ENCODE assay signal across 8 cellular contexts in genomic region chr6:26205625-26206574, GRCh38.
A peak's percentile ranks its signal among the peaks of the same experiment; 100 is the strongest.
DNase-seq lines count a peak whose midpoint lies in the region; ATAC-seq and TF ChIP-seq lines count a peak whose summit lies in the region.

No MANE protein-coding gene starts in this region.

- H3K36me3 ChIP-seq in BJ (ENCODE audit: control insufficient read depth, insufficient read depth, low read length) (no peaks in the 10 kb centered on the region), lung (ENCODE audit: control insufficient read depth in 2 of 2, insufficient read depth in 2 of 2, low read length in 2 of 2) (no peaks in the 10 kb centered on the region)

- TF ChIP-seq CTCF in BJ (IDR thresholded peaks at IDR 0.05; ENCODE audit: insufficient read depth, low read depth, low read length) = no peak
- TF ChIP-seq CTCF in lung (IDR thresholded peaks at IDR 0.05; ENCODE audit: control extremely low read depth, extremely low read depth) = no peak

- H3K27me3 ChIP-seq in BJ (ENCODE audit: control insufficient read depth, insufficient read depth, low read length) (no peaks in the 10 kb centered on the region), lung (ENCODE audit: control insufficient read depth, insufficient read depth) (no peaks in the 10 kb centered on the region)

- H3K4me3 ChIP-seq in BJ (ENCODE audit: low read depth, low read length) (peak overlapping the region; percentile 76), lung (peak overlapping the region; percentile 28)

- no peak overlapping the region for H3K4me3 Mint-ChIP-seq in activated T-helper 17 cell treated with anti-CD3 and anti-CD28 coated beads, Interleukin-2, amount 50 U/mL, for 72 hours

- no peaks in the 10 kb centered on the region for H3K9me3 Mint-ChIP-seq in activated T-helper 17 cell treated with anti-CD3 and anti-CD28 coated beads, Interleukin-2, amount 50 U/mL, for 72 hours

- no peak for DNase-seq in BJ (ENCODE audit: low read depth)
- peak; percentile 79 for DNase-seq in HCEC 1CT
- DNase-seq in NOMO-1 treated with dmso at 0.1 percent for 144 hours (lab: John Stamatoyannopoulos, UW; ENCODE audit: unreplicated experiment) = peak; percentile 53
- peak; percentile 92 for DNase-seq in dermis blood vessel endothelial cell
- DNase-seq in lung (ENCODE audit: low spot score) = no peak

- H3K27ac ChIP-seq in lung (ENCODE audit: low read depth in 1 of 2, low read length in 1 of 2) = peak overlapping the region; percentile 86 to 95

- H3K4me1 ChIP-seq in lung (ENCODE audit: control insufficient read depth in 2 of 2, insufficient read depth in 2 of 2, low read length in 2 of 2) = no peaks in the 10 kb centered on the region

- no peaks in the 10 kb centered on the region for H3K27me3 Mint-ChIP-seq in activated T-helper 17 cell treated with anti-CD3 and anti-CD28 coated beads, Interleukin-2, amount 50 U/mL, for 72 hours

- CTCF ChIA-PET in BJ (lab: Yijun Ruan, JAX) = interaction anchor here (2.0 kb wide), 1 partner anchor 11 kb away, joined by 5 read pairs; a partner anchor contains a TSS

- H3K27ac Mint-ChIP-seq in activated T-helper 17 cell treated with anti-CD3 and anti-CD28 coated beads, Interleukin-2, amount 50 U/mL, for 72 hours = no peak overlapping the region

- 1 to 3% methylated on average over 18 of the region's 18 CpGs for WGBS in lung, 2 donors

- H3K9me3 ChIP-seq in lung (ENCODE audit: control insufficient read depth in 2 of 2, insufficient read depth in 1 of 2, low read length in 1 of 2) = no peaks in the 10 kb centered on the region

- POLR2A ChIA-PET in BJ (lab: Charles Lee) = interaction anchor here (0.5 to 1.8 kb wide), 9 partner anchors 11 to 1609 kb away, joined by 3 to 23 read pairs (median 5); a partner anchor contains a TSS

- H3K36me3 Mint-ChIP-seq in activated T-helper 17 cell treated with anti-CD3 and anti-CD28 coated beads, Interleukin-2, amount 50 U/mL, for 72 hours (ENCODE audit: low read depth) = peaks cover 13% of the 10 kb centered on the region

- peaks cover 12% of the 10 kb centered on the region for H3K4me1 Mint-ChIP-seq in activated T-helper 17 cell treated with anti-CD3 and anti-CD28 coated beads, Interleukin-2, amount 50 U/mL, for 72 hours

- ATAC-seq in lung (ENCODE audit: insufficient read depth, low FRiP score) = no peak
- ATAC-seq in GM18868 (IDR thresholded peaks at IDR 0.05; ENCODE audit: unreplicated experiment) = no peak
- no peak for ATAC-seq in activated T-helper 17 cell treated with anti-CD3 and anti-CD28 coated beads, Interleukin-2, amount 50 U/mL, for 72 hours (replicated peaks)
- no peak for ATAC-seq in HG03159 (IDR thresholded peaks at IDR 0.05; ENCODE audit: unreplicated experiment)

Comparison
In these comparisons a context has a peak if more than half of its experiments do, and no peak if none do; other contexts are left out.
1. DNase-seq: peak in HCEC 1CT (single experiment), NOMO-1 treated with dmso at 0.1 percent for 144 hours (single experiment) and dermis blood vessel endothelial cell (single experiment); none in BJ (single experiment) and lung (single experiment).